Comparison of ENCODE assay signal across 14 cellular contexts in the genomic region with DNA sequence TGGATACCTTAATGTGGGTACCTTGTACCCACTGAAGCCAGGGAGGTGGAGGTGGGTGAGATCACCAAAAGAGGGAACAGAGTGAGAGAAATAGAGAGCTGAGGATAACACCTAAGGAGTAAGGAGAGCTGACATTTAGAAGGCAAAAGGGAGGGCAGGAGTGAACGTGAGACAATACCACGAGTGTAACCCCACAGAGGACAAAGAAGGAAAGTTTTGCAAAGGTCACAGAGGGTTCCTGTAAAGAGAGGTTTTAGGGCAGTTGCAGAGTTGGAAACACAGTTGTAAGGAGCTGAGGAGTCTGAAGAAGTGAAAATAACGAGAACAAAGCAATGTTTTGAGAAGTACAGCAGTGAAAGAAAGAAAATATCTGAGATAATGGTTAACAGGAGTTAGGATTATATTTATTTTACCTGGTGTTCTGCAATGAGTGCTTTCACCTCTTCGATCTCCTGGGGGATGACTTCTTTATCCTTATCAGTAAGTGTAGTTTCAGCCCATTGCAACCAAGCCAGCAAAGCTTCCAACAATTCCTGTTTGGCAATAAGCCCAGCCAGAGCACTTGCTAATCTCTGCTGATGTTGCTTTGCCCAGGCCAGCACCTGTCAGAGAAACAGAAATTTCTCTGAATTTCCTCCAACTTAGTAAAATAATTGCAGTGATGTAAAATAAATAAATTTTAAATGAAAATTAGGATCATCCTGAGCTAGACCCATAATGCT.
DNase-seq lines count a peak whose midpoint lies in the region; ATAC-seq and TF ChIP-seq lines count a peak whose summit lies in the region.
"Had no signal": no experiment of that assay in that cellular context is flagged by ENCODE, and none has a peak within 500 bp of the region (broad histone marks: within the 10 kb centered on the region; RNA-seq: fewer than 3 reads in every experiment).

No MANE protein-coding gene starts in this region.

- POLR2A ChIA-PET in PC-3 (lab: Charles Lee; ENCODE audit: unreplicated experiment), result no interaction called here

- no peak overlapping the region for H2BK120ac ChIP-seq in trophoblast cell (ENCODE audit: insufficient read depth, low read length, poor library complexity)

- H3K27ac ChIP-seq in PC-3 (ENCODE audit: low read length) (no peak overlapping the region), trophoblast cell (ENCODE audit: low read depth, low read length) (no peak overlapping the region), upper lobe of left lung (no peak overlapping the region)
- H3K27ac ChIP-seq: RWPE1 had no signal

- H3K4me2 ChIP-seq in PC-3 (ENCODE audit: low read length) (no peak overlapping the region), trophoblast cell (ENCODE audit: low read length) (no peak overlapping the region)

- no peaks in the 10 kb centered on the region for H3K4me1 Mint-ChIP-seq in glutamatergic neuron (ENCODE audit: low read depth, unreplicated experiment)
- H3K4me1 Mint-ChIP-seq: CD14-positive monocyte had no signal

- no peak overlapping the region for H3K4me3 Mint-ChIP-seq in glutamatergic neuron (ENCODE audit: unreplicated experiment)
- H3K4me3 Mint-ChIP-seq: CD14-positive monocyte; effector memory CD8-positive, alpha-beta T cell had no signal

- CTCF ChIA-PET in PC-3 (lab: Charles Lee), result interaction anchor here (0.7 kb wide), 1 partner anchor 95 kb away, joined by 5 read pairs; no protein-coding TSS in a partner anchor

- H4K91ac ChIP-seq in trophoblast cell (ENCODE audit: low read depth, low read length), result no peak overlapping the region

- ATAC-seq in PC-3 (no peak), upper lobe of left lung (ENCODE audit: low FRiP score in 2 of 2) (no peak), HG02981 (IDR thresholded peaks at IDR 0.05; ENCODE audit: unreplicated experiment) (no peak), HG02852 (IDR thresholded peaks at IDR 0.05; ENCODE audit: unreplicated experiment) (no peak)
- ATAC-seq: effector memory CD8-positive, alpha-beta T cell had no signal

- H3K9me3 ChIP-seq in PC-3 (ENCODE audit: low read length) (no peaks in the 10 kb centered on the region), trophoblast cell (ENCODE audit: insufficient read depth, low read depth, low read length) (no peaks in the 10 kb centered on the region), upper lobe of left lung (no peaks in the 10 kb centered on the region)

- H3K79me2 ChIP-seq in PC-3 (ENCODE audit: low read length) (no peaks in the 10 kb centered on the region), trophoblast cell (ENCODE audit: control insufficient read depth, insufficient read depth, low read length, poor library complexity) (no peaks in the 10 kb centered on the region)

- no peak overlapping the region for H3K4ac ChIP-seq in trophoblast cell (ENCODE audit: low read depth, low read length)

- H3K27ac Mint-ChIP-seq in glutamatergic neuron (ENCODE audit: unreplicated experiment), result peak overlapping the region; percentile 4
- H3K27ac Mint-ChIP-seq: CD14-positive monocyte; effector memory CD8-positive, alpha-beta T cell had no signal

- DNase-seq in G401 (ENCODE audit: low spot score), result peak; percentile 31
- peak; percentile 43 for DNase-seq in PC-3
- no peak for DNase-seq in glutamatergic neuron
- peak in 1 of 2 donors; percentile 49 for DNase-seq in trophoblast cell
- no peak for DNase-seq in upper lobe of left lung
- DNase-seq in GM19238 (ENCODE audit: insufficient read length, low spot score), result no peak
- DNase-seq: activated CD4-positive, alpha-beta T cell treated with anti-CD3 and anti-CD28 coated beads for 1 hour; activated naive CD4-positive, alpha-beta T cell treated with Interleukin-2 at 50 U/mL for 16 hours; effector memory CD8-positive, alpha-beta T cell; NCI-H187 treated with DMSO at 0.1 percent for 48 hours had no signal

- TF ChIP-seq CTCF in PC-3 (conservative IDR thresholded peaks at IDR 0.05; ENCODE audit: low read depth, low read length) (no peak), glutamatergic neuron (IDR thresholded peaks at IDR 0.05; ENCODE audit: partially characterized antibody, unreplicated experiment) (no peak), upper lobe of left lung (IDR thresholded peaks at IDR 0.05) (no peak)

- peaks cover 16% of the 10 kb centered on the region for H3K36me3 Mint-ChIP-seq in glutamatergic neuron (ENCODE audit: unreplicated experiment)

- peak overlapping the region; percentile 12 for H2BK5ac ChIP-seq in trophoblast cell (ENCODE audit: low read depth, low read length, poor library complexity)

- H2AFZ ChIP-seq in PC-3 (ENCODE audit: low read length), result no peak overlapping the region
- H2AFZ ChIP-seq in trophoblast cell (ENCODE audit: insufficient read depth, low read length, poor library complexity), result no peak overlapping the region

- peak overlapping the region; percentile 23 for H2BK12ac ChIP-seq in trophoblast cell (ENCODE audit: low read length)

- peaks cover 4% of the 10 kb centered on the region for H3K27me3 Mint-ChIP-seq in glutamatergic neuron (ENCODE audit: unreplicated experiment)
- H3K27me3 Mint-ChIP-seq: effector memory CD8-positive, alpha-beta T cell had no signal

- H4K8ac ChIP-seq in trophoblast cell (ENCODE audit: low read depth, low read length), result no peak overlapping the region

- H3K27me3 ChIP-seq in PC-3 (ENCODE audit: low read length) (no peaks in the 10 kb centered on the region), trophoblast cell (ENCODE audit: insufficient read depth, low read length) (no peaks in the 10 kb centered on the region), upper lobe of left lung (no peaks in the 10 kb centered on the region)

- H3K14ac ChIP-seq in trophoblast cell (ENCODE audit: low read length), result no peak overlapping the region

- TF ChIP-seq POLR2A in upper lobe of left lung (IDR thresholded peaks at IDR 0.05), result no peak

- no peak overlapping the region for H2AK5ac ChIP-seq in trophoblast cell (ENCODE audit: low read length)

- no peak overlapping the region for H3K4me3 ChIP-seq in PC-3 (ENCODE audit: low read length)
- no peak overlapping the region for H3K4me3 ChIP-seq in trophoblast cell (ENCODE audit: low read depth, low read length)
- no peak overlapping the region for H3K4me3 ChIP-seq in upper lobe of left lung

- intact Hi-C loops in PC-3 (cut with micrococcal nuclease), result no loop called here

- peaks cover 7% of the 10 kb centered on the region for H3K9me3 Mint-ChIP-seq in glutamatergic neuron (ENCODE audit: unreplicated experiment)

- BruUV-seq in PC-3 (replicated peaks; lab: Mats Ljungman, UMichigan), result no TSS peak

- H3K9me2 ChIP-seq in PC-3 (replicated peaks; ENCODE audit: low read length), result no peaks in the 10 kb centered on the region

- H3K79me1 ChIP-seq in trophoblast cell (ENCODE audit: low read length), result peaks cover 2% of the 10 kb centered on the region

- H4K12ac ChIP-seq in trophoblast cell (ENCODE audit: low read depth, low read length), result no peak overlapping the region

- H3K4me1 ChIP-seq in PC-3 (ENCODE audit: insufficient read depth, low read length), result no peaks in the 10 kb centered on the region
- peaks cover 0 to 4% of the 10 kb centered on the region in 2 experiments for H3K4me1 ChIP-seq in trophoblast cell (ENCODE audit: control insufficient read depth in 1 of 2, insufficient read depth in 2 of 2, low read length in 2 of 2)
- H3K4me1 ChIP-seq in upper lobe of left lung, result peaks cover 0 to 9% (median 3%) of the 10 kb centered on the region in 4 donors

- H3K18ac ChIP-seq in trophoblast cell (ENCODE audit: low read length), result no peak overlapping the region

- WGBS in trophoblast cell (ENCODE audit: extremely low coverage, insufficient coverage, insufficient read length), result no CpG with 5 or more reads among the region's 4 CpGs
- WGBS in upper lobe of left lung, 2 donors, result 37 to 50% methylated on average over 4 of the region's 4 CpGs

- H3K36me3 ChIP-seq in PC-3 (ENCODE audit: low read depth, low read length) (peaks cover 38% of the 10 kb centered on the region), trophoblast cell (ENCODE audit: control insufficient read depth in 1 of 2, insufficient read depth in 2 of 2, low read length in 2 of 2) (peaks cover 2 to 8% of the 10 kb centered on the region in 2 experiments), upper lobe of left lung (peaks cover 0 to 85% (median 18%) of the 10 kb centered on the region in 4 donors)

- in situ Hi-C loops in G401 (cut with HindIII; ENCODE audit: low sequenced_read_pairs), result no loop called here

- H3F3A ChIP-seq in PC-3 (ENCODE audit: low read length, unreplicated experiment), result no peaks in the 10 kb centered on the region

- no peak overlapping the region for H3K9ac ChIP-seq in PC-3 (ENCODE audit: low read length)
- no peak overlapping the region for H3K9ac ChIP-seq in trophoblast cell (ENCODE audit: low read length)

- TF ChIP-seq EP300 in upper lobe of left lung (IDR thresholded peaks at IDR 0.05), result no peak

- no peaks in the 10 kb centered on the region for H4K20me1 ChIP-seq in PC-3 (ENCODE audit: low read length)

- no peak overlapping the region for H3K23ac ChIP-seq in trophoblast cell (ENCODE audit: low read length)

Comparison
In these comparisons a context has a peak if more than half of its experiments do, and no peak if none do; other contexts are left out.
1. DNase-seq: peak in G401 (single experiment) and PC-3 (single experiment); none in glutamatergic neuron (single experiment), upper lobe of left lung (0 of 2) and GM19238 (single experiment).